Comparison of ENCODE assay signal across 1 cellular context in genomic region chr11:60100511-60100910, GRCh38.
A peak's percentile ranks its signal among the peaks of the same experiment; 100 is the strongest.
TF ChIP-seq lines count a peak whose summit lies in the region.

No MANE protein-coding gene starts in this region.

TF ChIP-seq in K562, 482 proteins besides CTCF, POLR2A, EP300 and RAD21 (continued from another document):
- TF ChIP-seq TSHZ1 (CRISPR knock-in tag; IDR thresholded peaks at IDR 0.05) (no peak), ARID1B (IDR thresholded peaks at IDR 0.05) (peak; percentile 30; the same call in 1 of the 2 replicates), PCBP1 (IDR thresholded peaks at IDR 0.05; ENCODE audit: low read depth, low read length, poor library complexity, severe bottlenecking) (no peak), ZNF696 (CRISPR knock-in tag; conservative IDR thresholded peaks at IDR 0.05) (no peak), TAL1 (IDR thresholded peaks at IDR 0.05) (peak; percentile 43), IRF9 (tag; IDR thresholded peaks at IDR 0.05) (no peak), PTRF (tag; IDR thresholded peaks at IDR 0.05) (no peak), TEAD4 (IDR thresholded peaks at IDR 0.05; ENCODE audit: low read length) (peak; percentile 46; the same call in 1 of the 2 replicates), TEAD4 (CRISPR knock-in tag; IDR thresholded peaks at IDR 0.05; ENCODE audit: borderline replicate concordance) (no peak), ZNF316 (IDR thresholded peaks at IDR 0.05) (no peak), SRF (CRISPR knock-in tag; IDR thresholded peaks at IDR 0.05) (no peak), ATF7 (IDR thresholded peaks at IDR 0.05) (no peak), SMARCB1 (IDR thresholded peaks at IDR 0.05; ENCODE audit: insufficient read length, low read depth) (no peak), RBBP5 (IDR thresholded peaks at IDR 0.05; ENCODE audit: borderline replicate concordance, insufficient read depth, low read length, poor library complexity, severe bottlenecking) (no peak), CBFA2T3 (IDR thresholded peaks at IDR 0.05) (peak; percentile 38; the same call in 1 of the 2 replicates), ZNF589 (CRISPR knock-in tag; IDR thresholded peaks at IDR 0.05; ENCODE audit: low read depth) (no peak)
- TF ChIP-seq, protein P1, sequence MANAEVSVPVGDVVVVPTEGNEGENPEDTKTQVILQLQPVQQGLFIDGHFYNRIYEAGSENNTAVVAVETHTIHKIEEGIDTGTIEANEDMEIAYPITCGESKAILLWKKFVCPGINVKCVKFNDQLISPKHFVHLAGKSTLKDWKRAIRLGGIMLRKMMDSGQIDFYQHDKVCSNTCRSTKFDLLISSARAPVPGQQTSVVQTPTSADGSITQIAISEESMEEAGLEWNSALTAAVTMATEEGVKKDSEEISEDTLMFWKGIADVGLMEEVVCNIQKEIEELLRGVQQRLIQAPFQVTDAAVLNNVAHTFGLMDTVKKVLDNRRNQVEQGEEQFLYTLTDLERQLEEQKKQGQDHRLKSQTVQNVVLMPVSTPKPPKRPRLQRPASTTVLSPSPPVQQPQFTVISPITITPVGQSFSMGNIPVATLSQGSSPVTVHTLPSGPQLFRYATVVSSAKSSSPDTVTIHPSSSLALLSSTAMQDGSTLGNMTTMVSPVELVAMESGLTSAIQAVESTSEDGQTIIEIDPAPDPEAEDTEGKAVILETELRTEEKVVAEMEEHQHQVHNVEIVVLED (CRISPR knock-in tag; IDR thresholded peaks at IDR 0.05): no peak
